ENCODE assay signal across 8 cellular contexts in genomic region chrX:153944140-153944799, GRCh38. TPM values are rescaled to one million over a fixed set of nuclear protein-coding genes. Genes with fewer than 3 reads are reported as not detected.
DNase-seq lines count a peak whose midpoint lies in the region; ATAC-seq lines count a peak whose summit lies in the region.

TSS of gene RENBP (minus strand) at chrX:153944643. CDS start at chrX:153944610, 33 bp downstream.

- no peaks in the 10 kb centered on the region for H3K4me1 ChIP-seq in iPS-15b (ENCODE audit: control insufficient read depth, insufficient read depth, low read length)

- H3K36me3 ChIP-seq in iPS-15b (ENCODE audit: control insufficient read depth, insufficient read depth, low read length) = peaks cover 10% of the 10 kb centered on the region

- H3K27me3 ChIP-seq in iPS-15b (ENCODE audit: control insufficient read depth, insufficient read depth, low read length) = no peaks in the 10 kb centered on the region

- intact Hi-C loops in activated CD4-positive, alpha-beta T cell treated with anti-CD3 and anti-CD28 coated beads for 36 hours (cut with DNase I, micrococcal nuclease) = no loop called here

- H3K9ac ChIP-seq in iPS-15b (ENCODE audit: low read depth, low read length) = no peak within 1 kb of the TSS

- H3K4me3 Mint-ChIP-seq in activated CD4-positive, alpha-beta T cell treated with anti-CD3 and anti-CD28 coated beads for 36 hours = peak within 1 kb of the TSS; percentile 75

- peak; percentile 71 for DNase-seq in activated CD4-positive, alpha-beta T cell treated with anti-CD3 and anti-CD28 coated beads for 36 hours
- no peak for DNase-seq in activated CD4-positive, alpha-beta T cell treated with anti-CD3 and anti-CD28 coated beads for 1 hour
- peak; percentile 53 for DNase-seq in activated naive CD4-positive, alpha-beta T cell treated with anti-CD3 and anti-CD28 coated beads, Interleukin-2, amount 50 U/mL, for 16 hours
- DNase-seq in stimulated activated CD4-positive, alpha-beta T cell treated with anti-CD3 and anti-CD28 coated beads, Interleukin-2, amount 100 ng/mL, for 24 hours = peak; percentile 52 to 63
- no peak for DNase-seq in NCI-H2171 (lab: John Stamatoyannopoulos, UW)
- no peak for DNase-seq in DMS153 treated with DMSO at 0.1 percent for 48 hours (lab: John Stamatoyannopoulos, UW; ENCODE audit: unreplicated experiment)

- CTCF ChIA-PET in activated CD4-positive, alpha-beta T cell treated with anti-CD3 and anti-CD28 coated beads for 36 hours (lab: Charles Lee) = interaction anchor here (0.6 to 1.9 kb wide), 5 partner anchors 16 to 657 kb away, joined by 3 to 12 read pairs (median 3); no protein-coding TSS in a partner anchor

- H3K9me3 ChIP-seq in iPS-15b (ENCODE audit: control insufficient read depth, insufficient read depth, low read length) = peaks cover 4% of the 10 kb centered on the region

- POLR2A ChIA-PET in activated CD4-positive, alpha-beta T cell treated with anti-CD3 and anti-CD28 coated beads for 36 hours (lab: Charles Lee) = no interaction called here

- peak; percentile 34 for ATAC-seq in activated CD4-positive, alpha-beta T cell treated with anti-CD3 and anti-CD28 coated beads for 36 hours
- ATAC-seq in GM21367 (IDR thresholded peaks at IDR 0.05; ENCODE audit: unreplicated experiment) = no peak

- peak within 1 kb of the TSS; percentile 70 for H3K27ac Mint-ChIP-seq in activated CD4-positive, alpha-beta T cell treated with anti-CD3 and anti-CD28 coated beads for 36 hours

- peaks cover 4% of the 10 kb centered on the region for H3K36me3 Mint-ChIP-seq in activated CD4-positive, alpha-beta T cell treated with anti-CD3 and anti-CD28 coated beads for 36 hours (ENCODE audit: low read depth)

- H3K9me3 Mint-ChIP-seq in activated CD4-positive, alpha-beta T cell treated with anti-CD3 and anti-CD28 coated beads for 36 hours (ENCODE audit: low read depth) = no peaks in the 10 kb centered on the region

- H3K4me3 ChIP-seq in iPS-15b (ENCODE audit: low read depth, low read length) = peak within 1 kb of the TSS; percentile 52

- peaks cover 14% of the 10 kb centered on the region for H3K4me1 Mint-ChIP-seq in activated CD4-positive, alpha-beta T cell treated with anti-CD3 and anti-CD28 coated beads for 36 hours

- no peaks in the 10 kb centered on the region for H3K27me3 Mint-ChIP-seq in activated CD4-positive, alpha-beta T cell treated with anti-CD3 and anti-CD28 coated beads for 36 hours

RNA-seq across cellular contexts. Expression of gene RENBP, which starts in this region (rescaled TPM):
- 1 to 10 TPM; 6.0 to 8.1 TPM for total RNA-seq in activated CD4-positive, alpha-beta T cell treated with anti-CD3 and anti-CD28 coated beads for 36 hours

Comparison
In these comparisons a context has a peak if more than half of its experiments do, and no peak if none do; other contexts are left out.
1. DNase-seq: peak in activated CD4-positive, alpha-beta T cell treated with anti-CD3 and anti-CD28 coated beads for 36 hours (single experiment), activated naive CD4-positive, alpha-beta T cell treated with anti-CD3 and anti-CD28 coated beads, Interleukin-2, amount 50 U/mL, for 16 hours (single experiment) and stimulated activated CD4-positive, alpha-beta T cell treated with anti-CD3 and anti-CD28 coated beads, Interleukin-2, amount 100 ng/mL, for 24 hours (2 of 2); none in activated CD4-positive, alpha-beta T cell treated with anti-CD3 and anti-CD28 coated beads for 1 hour (single experiment), NCI-H2171 (single experiment) and DMS153 treated with DMSO at 0.1 percent for 48 hours (single experiment).